In the genomic region with DNA sequence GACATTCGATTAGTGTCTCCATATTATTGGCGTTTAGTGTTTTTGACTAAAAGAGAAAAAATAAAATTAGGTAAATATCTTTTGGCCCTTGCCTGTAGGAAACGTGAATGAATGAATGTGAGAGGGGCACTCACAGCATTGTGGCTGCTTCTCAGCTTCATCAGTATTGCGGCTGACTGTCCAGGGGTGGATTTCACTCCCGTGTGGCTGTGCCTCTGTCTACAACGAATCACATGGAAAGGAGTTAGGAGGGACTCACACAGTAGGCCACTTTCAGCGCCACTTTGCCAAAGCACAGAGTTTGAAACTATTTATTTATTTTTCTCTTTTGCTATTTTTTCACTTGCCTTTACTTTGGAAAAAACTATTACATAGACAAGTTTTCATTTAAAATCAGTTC, we compare ENCODE assay signal across 2 cellular contexts.
TF ChIP-seq lines count a peak whose summit lies in the region.

No MANE protein-coding gene starts in this region.

TF ChIP-seq in liver, 16 proteins besides CTCF, POLR2A, EP300 and RAD21:
- TF ChIP-seq SP1 (IDR thresholded peaks at IDR 0.05) (no peak), FOXA1 (IDR thresholded peaks at IDR 0.05) (no peak), FOXA2 (IDR thresholded peaks at IDR 0.05) (no peak), HNF4A (conservative IDR thresholded peaks at IDR 0.05) (no peak), YY1 (IDR thresholded peaks at IDR 0.05) (no peak), EGR1 (IDR thresholded peaks at IDR 0.05; ENCODE audit: low read depth in 2 of 2) (no peak), TAF1 (conservative IDR thresholded peaks at IDR 0.05) (no peak), JUND (IDR thresholded peaks at IDR 0.05) (no peak), RXRA (IDR thresholded peaks at IDR 0.05) (no peak), HNF4G (IDR thresholded peaks at IDR 0.05) (no peak), GABPA (IDR thresholded peaks at IDR 0.05 in 1 of 2, conservative IDR thresholded peaks at IDR 0.05 in 1 of 2) (no peak)
- TF ChIP-seq, protein P1, sequence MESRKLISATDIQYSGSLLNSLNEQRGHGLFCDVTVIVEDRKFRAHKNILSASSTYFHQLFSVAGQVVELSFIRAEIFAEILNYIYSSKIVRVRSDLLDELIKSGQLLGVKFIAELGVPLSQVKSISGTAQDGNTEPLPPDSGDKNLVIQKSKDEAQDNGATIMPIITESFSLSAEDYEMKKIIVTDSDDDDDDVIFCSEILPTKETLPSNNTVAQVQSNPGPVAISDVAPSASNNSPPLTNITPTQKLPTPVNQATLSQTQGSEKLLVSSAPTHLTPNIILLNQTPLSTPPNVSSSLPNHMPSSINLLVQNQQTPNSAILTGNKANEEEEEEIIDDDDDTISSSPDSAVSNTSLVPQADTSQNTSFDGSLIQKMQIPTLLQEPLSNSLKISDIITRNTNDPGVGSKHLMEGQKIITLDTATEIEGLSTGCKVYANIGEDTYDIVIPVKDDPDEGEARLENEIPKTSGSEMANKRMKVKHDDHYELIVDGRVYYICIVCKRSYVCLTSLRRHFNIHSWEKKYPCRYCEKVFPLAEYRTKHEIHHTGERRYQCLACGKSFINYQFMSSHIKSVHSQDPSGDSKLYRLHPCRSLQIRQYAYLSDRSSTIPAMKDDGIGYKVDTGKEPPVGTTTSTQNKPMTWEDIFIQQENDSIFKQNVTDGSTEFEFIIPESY (IDR thresholded peaks at IDR 0.05), result no peak
- TF ChIP-seq, protein P2, sequence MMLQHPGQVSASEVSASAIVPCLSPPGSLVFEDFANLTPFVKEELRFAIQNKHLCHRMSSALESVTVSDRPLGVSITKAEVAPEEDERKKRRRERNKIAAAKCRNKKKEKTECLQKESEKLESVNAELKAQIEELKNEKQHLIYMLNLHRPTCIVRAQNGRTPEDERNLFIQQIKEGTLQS (IDR thresholded peaks at IDR 0.05), result no peak
- TF ChIP-seq, protein P3, sequence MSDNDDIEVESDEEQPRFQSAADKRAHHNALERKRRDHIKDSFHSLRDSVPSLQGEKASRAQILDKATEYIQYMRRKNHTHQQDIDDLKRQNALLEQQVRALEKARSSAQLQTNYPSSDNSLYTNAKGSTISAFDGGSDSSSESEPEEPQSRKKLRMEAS (IDR thresholded peaks at IDR 0.05), result no peak
- TF ChIP-seq, protein P4, sequence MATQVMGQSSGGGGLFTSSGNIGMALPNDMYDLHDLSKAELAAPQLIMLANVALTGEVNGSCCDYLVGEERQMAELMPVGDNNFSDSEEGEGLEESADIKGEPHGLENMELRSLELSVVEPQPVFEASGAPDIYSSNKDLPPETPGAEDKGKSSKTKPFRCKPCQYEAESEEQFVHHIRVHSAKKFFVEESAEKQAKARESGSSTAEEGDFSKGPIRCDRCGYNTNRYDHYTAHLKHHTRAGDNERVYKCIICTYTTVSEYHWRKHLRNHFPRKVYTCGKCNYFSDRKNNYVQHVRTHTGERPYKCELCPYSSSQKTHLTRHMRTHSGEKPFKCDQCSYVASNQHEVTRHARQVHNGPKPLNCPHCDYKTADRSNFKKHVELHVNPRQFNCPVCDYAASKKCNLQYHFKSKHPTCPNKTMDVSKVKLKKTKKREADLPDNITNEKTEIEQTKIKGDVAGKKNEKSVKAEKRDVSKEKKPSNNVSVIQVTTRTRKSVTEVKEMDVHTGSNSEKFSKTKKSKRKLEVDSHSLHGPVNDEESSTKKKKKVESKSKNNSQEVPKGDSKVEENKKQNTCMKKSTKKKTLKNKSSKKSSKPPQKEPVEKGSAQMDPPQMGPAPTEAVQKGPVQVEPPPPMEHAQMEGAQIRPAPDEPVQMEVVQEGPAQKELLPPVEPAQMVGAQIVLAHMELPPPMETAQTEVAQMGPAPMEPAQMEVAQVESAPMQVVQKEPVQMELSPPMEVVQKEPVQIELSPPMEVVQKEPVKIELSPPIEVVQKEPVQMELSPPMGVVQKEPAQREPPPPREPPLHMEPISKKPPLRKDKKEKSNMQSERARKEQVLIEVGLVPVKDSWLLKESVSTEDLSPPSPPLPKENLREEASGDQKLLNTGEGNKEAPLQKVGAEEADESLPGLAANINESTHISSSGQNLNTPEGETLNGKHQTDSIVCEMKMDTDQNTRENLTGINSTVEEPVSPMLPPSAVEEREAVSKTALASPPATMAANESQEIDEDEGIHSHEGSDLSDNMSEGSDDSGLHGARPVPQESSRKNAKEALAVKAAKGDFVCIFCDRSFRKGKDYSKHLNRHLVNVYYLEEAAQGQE (IDR thresholded peaks at IDR 0.05), result no peak

TF ChIP-seq in HepG2, 621 proteins besides CTCF, POLR2A, EP300 and RAD21:
- no peak for TF ChIP-seq NCOA5 (CRISPR knock-in tag; IDR thresholded peaks at IDR 0.05)
